In genomic region chr5:75565991-75566709, GRCh38 we compare ENCODE assay signal across 7 cellular contexts. TPM values are rescaled to one million over a fixed set of nuclear protein-coding genes. Genes with fewer than 3 reads are reported as not detected.
DNase-seq lines count a peak whose midpoint lies in the region; ATAC-seq and TF ChIP-seq lines count a peak whose summit lies in the region.
"Not testable (repeated sequence)": the region's sequence is repeated elsewhere in the genome, so short reads cannot be mapped to it uniquely, and the experiment has no call there.

No MANE protein-coding gene starts in this region.

- H3K9me3 ChIP-seq in HUES64 (ENCODE audit: insufficient read depth, low read depth, low read length); T-helper 17 cell (ENCODE audit: control insufficient read depth, low read length, poor library complexity, severe bottlenecking): not testable (repeated sequence)
- H3K9me3 ChIP-seq in spleen: peaks cover 0 to 32% (median 27%) of the 10 kb centered on the region in 8 donors

- not testable (repeated sequence) for H3K27me3 ChIP-seq in HUES64 (ENCODE audit: insufficient read depth, low read length); spleen (replicated peaks in 1 of 7)

- H3K4me1 Mint-ChIP-seq in T-helper 17 cell: peaks cover 15% of the 10 kb centered on the region
- peaks cover 46% of the 10 kb centered on the region for H3K4me1 Mint-ChIP-seq in activated naive CD8-positive, alpha-beta T cell treated with anti-CD3 and anti-CD28 coated beads for 36 hours

- not testable (repeated sequence) for TF ChIP-seq POLR2A in spleen (IDR thresholded peaks at IDR 0.05)

- intact Hi-C loops in spleen (cut with DNase I; ENCODE audit: low total_unique reads): not testable (repeated sequence)

- not testable (repeated sequence) for H3K36me3 Mint-ChIP-seq in T-helper 17 cell (ENCODE audit: low read depth)
- H3K36me3 Mint-ChIP-seq in activated naive CD8-positive, alpha-beta T cell treated with anti-CD3 and anti-CD28 coated beads for 36 hours: peaks cover 72% of the 10 kb centered on the region

- ATAC-seq in GM18867 (IDR thresholded peaks at IDR 0.05; ENCODE audit: unreplicated experiment) (peak; percentile 3), T-helper 17 cell (peak; percentile 44), esophagus mucosa (peak; percentile 61)

- H3K27ac ChIP-seq in HUES64 (ENCODE audit: low read depth, low read length) (peak overlapping the region; percentile 1; the same call in 1 of the 2 replicates), spleen (peak overlapping the region in 5 of 8 donors; percentile 28 to 66 (median 31))

- H3K4me1 ChIP-seq in HUES64 (ENCODE audit: insufficient read depth, low read length): peaks cover 13% of the 10 kb centered on the region; the same call in 1 of the 2 replicates
- peaks cover 10 to 36% (median 23%) of the 10 kb centered on the region in 6 donors for H3K4me1 ChIP-seq in spleen

- H3K36me3 ChIP-seq in HUES64 (ENCODE audit: insufficient read depth, low read length): not testable (repeated sequence)
- peaks cover 0 to 23% (median 5%) of the 10 kb centered on the region in 6 donors for H3K36me3 ChIP-seq in spleen

- H3K27ac Mint-ChIP-seq in T-helper 17 cell: peak overlapping the region; percentile 60
- H3K27ac Mint-ChIP-seq in activated naive CD8-positive, alpha-beta T cell treated with anti-CD3 and anti-CD28 coated beads for 36 hours: peak overlapping the region; percentile 94

- H3K9ac ChIP-seq in HUES64 (ENCODE audit: low read depth, low read length): not testable (repeated sequence)

- DNase-seq in T-helper 17 cell; activated naive CD8-positive, alpha-beta T cell treated with anti-CD3 and anti-CD28 coated beads for 36 hours; spleen: not testable (repeated sequence)
- peak; percentile 56 to 92 for DNase-seq in lung microvascular endothelial cell (ENCODE audit: low read depth in 2 of 2)

- peaks cover 33% of the 10 kb centered on the region for H3K9me3 Mint-ChIP-seq in activated naive CD8-positive, alpha-beta T cell treated with anti-CD3 and anti-CD28 coated beads for 36 hours

- TF ChIP-seq CTCF in spleen (IDR thresholded peaks at IDR 0.05 in 8 of 11, conservative IDR thresholded peaks at IDR 0.05 in 3 of 11): not testable (repeated sequence)

- not testable (repeated sequence) for H3K4me3 ChIP-seq in HUES64 (ENCODE audit: low read length); spleen

- H3K4me3 Mint-ChIP-seq in T-helper 17 cell: peak overlapping the region; percentile 72
- H3K4me3 Mint-ChIP-seq in activated naive CD8-positive, alpha-beta T cell treated with anti-CD3 and anti-CD28 coated beads for 36 hours: peak overlapping the region; percentile 48

- 88% methylated on average over 15 of the region's 15 CpGs for WGBS in HUES64
- WGBS in spleen, 5 donors: 89 to 91% (median 89%) methylated on average over 13 to 15 of the region's 15 CpGs

- not testable (repeated sequence) for H3K27me3 Mint-ChIP-seq in T-helper 17 cell; activated naive CD8-positive, alpha-beta T cell treated with anti-CD3 and anti-CD28 coated beads for 36 hours

RNA-seq across cellular contexts. Expression of gene ANKDD1B, which starts 45.1 kb away (rescaled TPM):
- 0.10 TPM for polyA plus RNA-seq in HUES64 (2013, experiment 1 of 2)
- polyA plus RNA-seq in HUES64 (2013, experiment 2 of 2): not detected
- total RNA-seq in T-helper 17 cell: under 1 TPM; 0.42 to 0.57 TPM
- total RNA-seq in activated naive CD8-positive, alpha-beta T cell treated with anti-CD3 and anti-CD28 coated beads for 36 hours: not detected
- total RNA-seq in esophagus mucosa: 0.28 TPM
- 0.22 and 1.2 TPM in 2 replicates for total RNA-seq in lung microvascular endothelial cell
- total RNA-seq in spleen: 1 to 10 TPM in 1 of 7 donors, under 1 TPM in 6; 0.34 to 1.4 (median 0.43) TPM
- under 1 TPM; 0.20 to 0.77 (median 0.29) TPM for polyA plus RNA-seq in spleen

RNA-seq across cellular contexts. Expression of gene POLK, which starts 54.5 kb away (rescaled TPM):
- polyA plus RNA-seq in HUES64 (2013, experiment 1 of 2): 3.9 TPM
- 5.8 TPM for polyA plus RNA-seq in HUES64 (2013, experiment 2 of 2)
- total RNA-seq in T-helper 17 cell (10 to 100 TPM; 18.8 to 23.4 TPM), esophagus mucosa (11.2 TPM), lung microvascular endothelial cell (16.3 and 30.0 TPM in 2 replicates), spleen (10 to 100 TPM; 33.2 to 56.6 (median 38.4) TPM)
- 10 to 100 TPM; 25.2 to 28.6 TPM for total RNA-seq in activated naive CD8-positive, alpha-beta T cell treated with anti-CD3 and anti-CD28 coated beads for 36 hours
- 1 to 10 TPM; 4.1 to 5.9 (median 4.2) TPM for polyA plus RNA-seq in spleen

RNA-seq across cellular contexts. Expression of gene CERT1, which starts 54.7 kb away (rescaled TPM):
- 30.7 TPM for polyA plus RNA-seq in HUES64 (2013, experiment 1 of 2)
- polyA plus RNA-seq in HUES64 (2013, experiment 2 of 2): 28.1 TPM
- total RNA-seq in T-helper 17 cell: 10 to 100 TPM; 29.9 to 37.2 TPM
- total RNA-seq in activated naive CD8-positive, alpha-beta T cell treated with anti-CD3 and anti-CD28 coated beads for 36 hours: 10 to 100 TPM; 23.3 to 24.2 TPM
- 27.6 TPM for total RNA-seq in esophagus mucosa
- 19.6 and 40.5 TPM in 2 replicates for total RNA-seq in lung microvascular endothelial cell
- total RNA-seq in spleen: 10 to 100 TPM; 50.1 to 71.1 (median 52.3) TPM
- 10 to 100 TPM in 2 of 3 donors, 1 to 10 TPM in 1; 8.5 to 16.6 (median 11.6) TPM for polyA plus RNA-seq in spleen

Comparison
In these comparisons a context has a peak if more than half of its experiments do, and no peak if none do; other contexts are left out.
1. ATAC-seq: peak in every context shown above with its lines; median percentile 61 in esophagus mucosa; 44 in T-helper 17 cell; 3 in GM18867.